ENCODE assay signal across 23 cellular contexts in the genomic region with DNA sequence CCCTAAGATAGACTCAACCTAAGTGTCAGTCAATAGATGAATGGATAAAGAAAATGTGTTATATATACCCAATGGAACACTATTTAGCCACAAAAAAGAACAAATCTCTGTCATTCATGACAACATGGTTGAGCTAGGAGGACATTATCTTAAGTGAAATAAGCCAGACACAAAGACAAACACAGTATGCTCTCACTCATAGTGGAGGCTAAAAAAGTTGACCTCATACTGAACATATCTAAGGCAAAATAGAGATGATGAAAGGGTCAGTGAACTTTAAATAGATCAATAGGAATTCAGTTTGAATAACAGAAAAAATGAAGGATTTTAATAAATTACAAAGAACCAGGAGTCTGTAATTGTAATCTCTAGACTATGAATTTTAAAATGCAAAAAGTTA.
DNase-seq lines count a peak whose midpoint lies in the region; ATAC-seq, FAIRE-seq and TF ChIP-seq lines count a peak whose summit lies in the region.
"Had no signal": no experiment of that assay in that cellular context is flagged by ENCODE, and none has a peak within 500 bp of the region (broad histone marks: within the 10 kb centered on the region; RNA-seq: fewer than 3 reads in every experiment).

No MANE protein-coding gene starts in this region.

- TF ChIP-seq RAD21 in liver (IDR thresholded peaks at IDR 0.05) (no peak), HepG2 (CRISPR knock-in tag; IDR thresholded peaks at IDR 0.05) (no peak)

- H3K4me1 ChIP-seq in liver (ENCODE audit: control insufficient read depth in 4 of 4, insufficient read depth in 4 of 4, low read length in 3 of 4) (peaks cover 0 to 4% (median 0%) of the 10 kb centered on the region in 4 donors), HepG2 (ENCODE audit: insufficient read depth, low read length) (no peaks in the 10 kb centered on the region)
- H3K4me1 ChIP-seq: A549; BLaER1 treated with 17β-estradiol and CSF1 and Interleukin-3, amounts not matched to agents 10 nM and 100 nM had no signal

- in situ Hi-C loops in HepG2 (cut with HindIII; ENCODE audit: extremely low pct_ligation_motif_present, low pct_unique_long_range_greater_than_20kb) = no loop called here

- CTCF ChIA-PET in HepG2 (lab: Yijun Ruan, JAX; ENCODE audit: low intra/inter-chr PET ratio, low total read pairs) = no interaction called here
- CTCF ChIA-PET in CD4-positive, alpha-beta T cell (lab: Charles Lee) = no interaction called here

- H2AFZ ChIP-seq in HepG2 (ENCODE audit: low read length) = no peak overlapping the region

- H3K4me3 ChIP-seq in liver (ENCODE audit: low read depth in 1 of 3, low read length in 3 of 3) = no peak overlapping the region
- no peak overlapping the region for H3K4me3 ChIP-seq in HepG2 (replicated peaks in 1 of 3; ENCODE audit: insufficient read depth in 1 of 3, low read depth in 2 of 3, low read length in 3 of 3)
- H3K4me3 ChIP-seq: A549; BLaER1 treated with 17β-estradiol and CSF1 and Interleukin-3, amounts not matched to agents 10 nM and 100 nM had no signal

- no peak for ATAC-seq in HepG2
- ATAC-seq in left lobe of liver = peak; percentile 68
- no peak for ATAC-seq in CD4-positive, alpha-beta T cell (ENCODE audit: poor library complexity)
- ATAC-seq: A549 had no signal

- POLR2A ChIA-PET in HepG2 (lab: Yijun Ruan, JAX) = no interaction called here
- POLR2A ChIA-PET in CD4-positive, alpha-beta T cell (lab: Charles Lee) = interaction anchor here (1.5 kb wide), 1 partner anchor 21 kb away, joined by 4 read pairs; no protein-coding TSS in a partner anchor

- no peaks in the 10 kb centered on the region for H3K36me3 Mint-ChIP-seq in CD4-positive, alpha-beta T cell (ENCODE audit: low read depth)

- TF ChIP-seq EP300 in HepG2 (IDR thresholded peaks at IDR 0.05; ENCODE audit: low read depth in 2 of 2, low read length in 2 of 2) (no peak), HepG2 (CRISPR knock-in tag; IDR thresholded peaks at IDR 0.05; ENCODE audit: borderline replicate concordance) (no peak)

- H3K27ac Mint-ChIP-seq in CD4-positive, alpha-beta T cell = no peak overlapping the region
- H3K27ac Mint-ChIP-seq: B cell; CD4-positive, alpha-beta memory T cell had no signal

- H3K4me1 Mint-ChIP-seq in CD4-positive, alpha-beta T cell (ENCODE audit: low read depth) = no peaks in the 10 kb centered on the region
- H3K4me1 Mint-ChIP-seq: B cell; CD4-positive, alpha-beta memory T cell; CD8-positive, alpha-beta memory T cell had no signal

- H3K4me3 Mint-ChIP-seq in CD4-positive, alpha-beta T cell = no peak overlapping the region
- H3K4me3 Mint-ChIP-seq: B cell; CD4-positive, alpha-beta memory T cell; CD8-positive, alpha-beta memory T cell had no signal

- DNase-seq in HepG2 (ENCODE audit: low spot score) = no peak
- no peak for DNase-seq in left lobe of liver (ENCODE audit: low spot score)
- no peak for DNase-seq in GOT3 (lab: John Stamatoyannopoulos, UW)
- DNase-seq in CD4-positive, alpha-beta T cell = no peak
- DNase-seq: AML-193; CD4-positive, alpha-beta memory T cell; CD8-positive, alpha-beta memory T cell; COR-L47; DMS 273 treated with DMSO at 0.1 percent for 48 hours; DMS153; DMS53; DMS79; DND-41; EL; GF-D8 had no signal

- no peak for TF ChIP-seq CTCF in liver (IDR thresholded peaks at IDR 0.05; ENCODE audit: low read depth, low read length, missing input control)
- no peak for TF ChIP-seq CTCF in HepG2 (CRISPR knock-in tag; IDR thresholded peaks at IDR 0.05)
- no peak for TF ChIP-seq CTCF in CD4-positive, alpha-beta T cell (IDR thresholded peaks at IDR 0.05)

- peaks cover 0 to under 1% (median 0%) of the 10 kb centered on the region in 4 donors for H3K36me3 ChIP-seq in liver (ENCODE audit: control insufficient read depth in 4 of 4, insufficient read depth in 3 of 4, low read depth in 1 of 4, low read length in 3 of 4)
- H3K36me3 ChIP-seq in HepG2 (replicated peaks in 1 of 2; ENCODE audit: control insufficient read depth in 1 of 2, insufficient read depth in 2 of 2, low read length in 2 of 2) = no peaks in the 10 kb centered on the region

- H3K9me3 ChIP-seq in liver (ENCODE audit: control insufficient read depth in 4 of 4, low read length in 3 of 4) (no peaks in the 10 kb centered on the region), HepG2 (ENCODE audit: low read length) (no peaks in the 10 kb centered on the region)
- H3K9me3 ChIP-seq in CD4-positive, alpha-beta T cell (ENCODE audit: control insufficient read depth, low read length) = no peaks in the 10 kb centered on the region
- H3K9me3 ChIP-seq: A549 had no signal

- no peak for TF ChIP-seq POLR2A in HepG2 (IDR thresholded peaks at IDR 0.05; ENCODE audit: insufficient read depth in 1 of 2, low read depth in 2 of 2, low read length in 2 of 2)

- BruUV-seq in HepG2 (replicated peaks; lab: Mats Ljungman, UMichigan) = no TSS peak

- intact Hi-C loops in HepG2 (cut with micrococcal nuclease; ENCODE audit: unreplicated experiment) = no loop called here
- intact Hi-C loops in CD4-positive, alpha-beta T cell (cut with DNase I, micrococcal nuclease) = no loop called here

- peaks cover 4% of the 10 kb centered on the region for H3K9me3 Mint-ChIP-seq in CD4-positive, alpha-beta T cell
- H3K9me3 Mint-ChIP-seq: CD8-positive, alpha-beta memory T cell had no signal

- H4K20me1 ChIP-seq in HepG2 (ENCODE audit: insufficient read depth, low read length) = no peaks in the 10 kb centered on the region
- H4K20me1 ChIP-seq: BLaER1 treated with 17β-estradiol and CSF1 and Interleukin-3, amounts not matched to agents 10 nM and 100 nM had no signal

- H3K27me3 ChIP-seq in liver (ENCODE audit: control insufficient read depth in 4 of 4, insufficient read depth in 4 of 4, low read length in 3 of 4) = no peaks in the 10 kb centered on the region
- H3K27me3 ChIP-seq in HepG2 (ENCODE audit: control insufficient read depth in 1 of 2, insufficient read depth in 2 of 2, low read length in 2 of 2) = no peaks in the 10 kb centered on the region
- H3K27me3 ChIP-seq in CD4-positive, alpha-beta T cell (ENCODE audit: control insufficient read depth, insufficient read depth, low read length) = no peaks in the 10 kb centered on the region
- H3K27me3 ChIP-seq: BLaER1 treated with 17β-estradiol and CSF1 and Interleukin-3, amounts not matched to agents 10 nM and 100 nM had no signal

- H3K27me3 Mint-ChIP-seq in CD4-positive, alpha-beta T cell = no peaks in the 10 kb centered on the region
- H3K27me3 Mint-ChIP-seq: B cell had no signal

- FAIRE-seq in HepG2 (lab: Jason Lieb, UNC) = no peak
- FAIRE-seq: A549, GM12891, GM19239 had no signal

- H3K4me2 ChIP-seq in HepG2 (ENCODE audit: low read depth, low read length) = no peak overlapping the region
- H3K4me2 ChIP-seq: A549; BLaER1 treated with 17β-estradiol and CSF1 and Interleukin-3, amounts not matched to agents 10 nM and 100 nM had no signal

- H3K27ac ChIP-seq in liver (ENCODE audit: low read depth in 1 of 2, low read length in 2 of 2) = no peak overlapping the region
- H3K27ac ChIP-seq in HepG2 (ENCODE audit: extremely low read length, insufficient read depth, low read length) = no peak overlapping the region
- H3K27ac ChIP-seq in CD4-positive, alpha-beta T cell (ENCODE audit: low read depth, low read length) = no peak overlapping the region
- H3K27ac ChIP-seq: 22Rv1; A549; BLaER1 treated with 17β-estradiol and CSF1 and Interleukin-3, amounts not matched to agents 10 nM and 100 nM; C4-2B had no signal

- H3K79me2 ChIP-seq in HepG2 (ENCODE audit: insufficient read depth, low read length) = no peaks in the 10 kb centered on the region

- H3K9ac ChIP-seq in liver (ENCODE audit: low read depth in 1 of 2, low read length in 2 of 2) = no peak overlapping the region
- no peak overlapping the region for H3K9ac ChIP-seq in HepG2 (ENCODE audit: insufficient read depth, low read depth, low read length)
- H3K9ac ChIP-seq: BLaER1 treated with 17β-estradiol and CSF1 and Interleukin-3, amounts not matched to agents 10 nM and 100 nM had no signal

TF ChIP-seq in liver, 16 proteins besides CTCF, POLR2A, EP300 and RAD21 (continues in another document):
- TF ChIP-seq JUND (IDR thresholded peaks at IDR 0.05) (no peak), HNF4G (IDR thresholded peaks at IDR 0.05) (no peak), RXRA (IDR thresholded peaks at IDR 0.05) (peak; percentile 48 to 50), FOXA1 (IDR thresholded peaks at IDR 0.05) (no peak), NR2F2 (IDR thresholded peaks at IDR 0.05) (no peak), EGR1 (IDR thresholded peaks at IDR 0.05; ENCODE audit: low read depth in 2 of 2) (no peak)

TF ChIP-seq in HepG2, 621 proteins besides CTCF, POLR2A, EP300 and RAD21 (continues in another document):
- TF ChIP-seq ZUFSP (CRISPR knock-in tag; IDR thresholded peaks at IDR 0.05; ENCODE audit: borderline replicate concordance) (no peak), TCF7 (IDR thresholded peaks at IDR 0.05; ENCODE audit: low read depth) (no peak), ZSCAN25 (CRISPR knock-in tag; IDR thresholded peaks at IDR 0.05) (no peak), ZNF326 (CRISPR knock-in tag; IDR thresholded peaks at IDR 0.05; ENCODE audit: borderline replicate concordance) (no peak)
- TF ChIP-seq, protein P1, sequence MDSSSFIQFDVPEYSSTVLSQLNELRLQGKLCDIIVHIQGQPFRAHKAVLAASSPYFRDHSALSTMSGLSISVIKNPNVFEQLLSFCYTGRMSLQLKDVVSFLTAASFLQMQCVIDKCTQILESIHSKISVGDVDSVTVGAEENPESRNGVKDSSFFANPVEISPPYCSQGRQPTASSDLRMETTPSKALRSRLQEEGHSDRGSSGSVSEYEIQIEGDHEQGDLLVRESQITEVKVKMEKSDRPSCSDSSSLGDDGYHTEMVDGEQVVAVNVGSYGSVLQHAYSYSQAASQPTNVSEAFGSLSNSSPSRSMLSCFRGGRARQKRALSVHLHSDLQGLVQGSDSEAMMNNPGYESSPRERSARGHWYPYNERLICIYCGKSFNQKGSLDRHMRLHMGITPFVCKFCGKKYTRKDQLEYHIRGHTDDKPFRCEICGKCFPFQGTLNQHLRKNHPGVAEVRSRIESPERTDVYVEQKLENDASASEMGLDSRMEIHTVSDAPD (CRISPR knock-in tag; IDR thresholded peaks at IDR 0.05) = no peak
